ENCODE assay signal across 1 cellular context in genomic region chr12:30754750-30755394, GRCh38.
TF ChIP-seq lines count a peak whose summit lies in the region.

Gene CAPRIN2 (minus strand): TSS chr12:30754951. CDS start chr12:30753520, 1,431 bp downstream.

TF ChIP-seq in K562, 482 proteins besides CTCF, POLR2A, EP300 and RAD21 (continued from another document and continues in another):
- TF ChIP-seq ZNF639 (CRISPR knock-in tag; conservative IDR thresholded peaks at IDR 0.05 in 1 of 2, IDR thresholded peaks at IDR 0.05 in 1 of 2) (peak in 1 of 2 experiments; percentile 85; a peak in 2 of 4 replicates), RBM25 (IDR thresholded peaks at IDR 0.05; ENCODE audit: low read depth, low read length, severe bottlenecking) (peak; percentile 16), ZBTB11 (CRISPR knock-in tag; IDR thresholded peaks at IDR 0.05) (peak in 2 of 3 experiments; percentile 71 to 97; a peak in 4 of 6 replicates), KLF1 (tag; IDR thresholded peaks at IDR 0.05) (peak; percentile 71; the same call in 1 of the 2 replicates), MYC (IDR thresholded peaks at IDR 0.05; ENCODE audit: low read depth, low read length) (peak; percentile 72; the same call in 1 of the 2 replicates), MYC (CRISPR knock-in tag; IDR thresholded peaks at IDR 0.05; ENCODE audit: borderline replicate concordance, low read depth) (0 out of 2 replicates have a peak, but pooled peaks have one; percentile 26), HSF4 (CRISPR knock-in tag; IDR thresholded peaks at IDR 0.05; ENCODE audit: borderline replicate concordance) (no peak), ZC3H4 (CRISPR knock-in tag; IDR thresholded peaks at IDR 0.05; ENCODE audit: borderline replicate concordance) (no peak), MYNN (IDR thresholded peaks at IDR 0.05) (peak; percentile 44; the same call in 1 of the 2 replicates), MYNN (CRISPR knock-in tag; IDR thresholded peaks at IDR 0.05) (no peak), TFAP4 (CRISPR knock-in tag; IDR thresholded peaks at IDR 0.05; ENCODE audit: borderline replicate concordance) (peak; percentile 96), POLR2AphosphoS2 (IDR thresholded peaks at IDR 0.05; ENCODE audit: low read length) (no peak), ZNF512 (tag; IDR thresholded peaks at IDR 0.05) (no peak), ZEB2 (IDR thresholded peaks at IDR 0.05) (peak; percentile 77), NRF1 (conservative IDR thresholded peaks at IDR 0.05 in 1 of 2, IDR thresholded peaks at IDR 0.05 in 1 of 2) (peak; percentile 78 to 80), USF1 (CRISPR knock-in tag; IDR thresholded peaks at IDR 0.05) (peak; percentile 28; the same call in 1 of the 2 replicates), HMGN3 (IDR thresholded peaks at IDR 0.05; ENCODE audit: borderline replicate concordance, extremely low read depth, insufficient read length, low read depth, low read length) (peak; percentile 85), FOXA3 (CRISPR knock-in tag; conservative IDR thresholded peaks at IDR 0.05 in 1 of 2, IDR thresholded peaks at IDR 0.05 in 1 of 2) (no peak), VEZF1 (CRISPR knock-in tag; IDR thresholded peaks at IDR 0.05) (peak; percentile 80), HMG20B (CRISPR knock-in tag; IDR thresholded peaks at IDR 0.05) (no peak), JUND (IDR thresholded peaks at IDR 0.05; ENCODE audit: borderline replicate concordance, low read depth, low read length) (peak; percentile 36; the same call in 1 of the 2 replicates), JUND (tag; IDR thresholded peaks at IDR 0.05; ENCODE audit: borderline replicate concordance, low read depth, low read length) (peak; percentile 23; the same call in 1 of the 3 replicates), TARDBP (IDR thresholded peaks at IDR 0.05) (0 out of 2 replicates have a peak, but pooled peaks have one; percentile 37), ZBTB12 (CRISPR knock-in tag; IDR thresholded peaks at IDR 0.05) (no peak), ELF1 (tag; IDR thresholded peaks at IDR 0.05) (peak; percentile 79), RBM22 (IDR thresholded peaks at IDR 0.05; ENCODE audit: low read depth, low read length, poor library complexity, severe bottlenecking) (peak; percentile 31), GABPB1 (CRISPR knock-in tag; IDR thresholded peaks at IDR 0.05) (peak; percentile 78; the same call in 1 of the 2 replicates), ZBED1 (IDR thresholded peaks at IDR 0.05) (no peak), CREB1 (IDR thresholded peaks at IDR 0.05) (peak; percentile 64), CREB1 (CRISPR knock-in tag; IDR thresholded peaks at IDR 0.05) (no peak), PPARD (CRISPR knock-in tag; IDR thresholded peaks at IDR 0.05) (no peak), TAF15 (IDR thresholded peaks at IDR 0.05; ENCODE audit: low read depth, low read length) (peak; percentile 95; the same call in 1 of the 2 replicates), GABPA (tag; conservative IDR thresholded peaks at IDR 0.05; ENCODE audit: low read depth) (peak; percentile 93), SIN3B (IDR thresholded peaks at IDR 0.05; ENCODE audit: low read depth) (no peak), ZNF395 (CRISPR knock-in tag; IDR thresholded peaks at IDR 0.05) (0 out of 2 replicates have a peak, but pooled peaks have one; percentile 65), NFE2 (IDR thresholded peaks at IDR 0.05; ENCODE audit: low read depth) (0 out of 2 replicates have a peak, but pooled peaks have one; percentile 7), CBFA2T3 (IDR thresholded peaks at IDR 0.05) (peak; percentile 77), ILF3 (IDR thresholded peaks at IDR 0.05; ENCODE audit: borderline replicate concordance) (no peak), ZNF280B (CRISPR knock-in tag; IDR thresholded peaks at IDR 0.05) (no peak), SUPT5H (IDR thresholded peaks at IDR 0.05) (peak; percentile 58; the same call in 1 of the 2 replicates), ZNF644 (tag; IDR thresholded peaks at IDR 0.05; ENCODE audit: low read depth) (no peak), SRF (CRISPR knock-in tag; IDR thresholded peaks at IDR 0.05) (0 out of 4 replicates have a peak, but pooled peaks of 1 of the 2 experiments have one; percentile 37), FOXM1 (IDR thresholded peaks at IDR 0.05; ENCODE audit: low read depth) (no peak), FOXM1 (CRISPR knock-in tag; IDR thresholded peaks at IDR 0.05; ENCODE audit: low read depth) (no peak), CXXC5 (CRISPR knock-in tag; IDR thresholded peaks at IDR 0.05) (peak; percentile 86), ZNF3 (CRISPR knock-in tag; IDR thresholded peaks at IDR 0.05) (no peak), POLR2H (tag; IDR thresholded peaks at IDR 0.05; ENCODE audit: low read depth) (peak; percentile 56; the same call in 1 of the 2 replicates), ZBTB33 (CRISPR knock-in tag; IDR thresholded peaks at IDR 0.05) (peak; percentile 39; the same call in 1 of the 2 replicates), JUNB (CRISPR knock-in tag; conservative IDR thresholded peaks at IDR 0.05) (no peak), MTA3 (IDR thresholded peaks at IDR 0.05; ENCODE audit: borderline replicate concordance) (peak; percentile 44; the same call in 1 of the 2 replicates)
